ENCODE assay signal across 1 cellular context in the genomic region with DNA sequence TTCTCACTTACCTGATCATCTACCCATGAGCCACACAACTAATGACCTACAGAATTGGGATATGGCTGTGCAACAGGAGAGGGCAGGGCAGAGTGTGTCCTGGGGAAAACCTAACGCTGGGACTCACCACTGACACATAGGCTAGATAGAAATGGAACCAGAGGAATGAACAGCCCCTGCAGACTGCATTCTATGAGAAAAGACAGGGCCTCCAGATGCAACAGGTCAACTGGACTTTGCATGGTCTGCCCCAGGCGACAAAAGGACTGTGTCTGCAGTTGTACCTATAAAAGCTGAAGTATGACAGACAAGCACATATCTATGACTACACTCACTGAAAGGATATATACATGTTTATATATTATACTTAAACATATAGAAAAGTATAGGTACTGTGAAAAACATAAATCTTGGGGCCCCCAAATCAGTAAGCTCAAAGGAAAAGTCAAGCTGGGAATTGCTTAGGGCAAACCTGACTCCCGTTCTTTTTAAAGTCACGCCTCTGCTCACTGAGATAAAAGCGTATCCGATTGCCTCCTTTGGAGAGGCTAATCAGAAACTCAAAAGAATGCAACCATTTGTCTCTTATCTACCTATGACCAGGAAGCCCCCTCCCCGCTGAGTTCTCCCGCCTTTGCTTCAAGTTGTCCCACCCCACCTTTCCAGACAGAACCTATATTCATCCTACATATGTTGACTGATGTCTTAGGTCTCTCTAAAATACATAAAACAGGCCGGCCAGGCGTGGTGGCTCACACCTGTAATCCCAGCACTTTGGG.
TF ChIP-seq lines count a peak whose summit lies in the region.

No MANE protein-coding gene starts in this region.

TF ChIP-seq in K562, 482 proteins besides CTCF, POLR2A, EP300 and RAD21 (continued from another document):
- TF ChIP-seq, protein P1, sequence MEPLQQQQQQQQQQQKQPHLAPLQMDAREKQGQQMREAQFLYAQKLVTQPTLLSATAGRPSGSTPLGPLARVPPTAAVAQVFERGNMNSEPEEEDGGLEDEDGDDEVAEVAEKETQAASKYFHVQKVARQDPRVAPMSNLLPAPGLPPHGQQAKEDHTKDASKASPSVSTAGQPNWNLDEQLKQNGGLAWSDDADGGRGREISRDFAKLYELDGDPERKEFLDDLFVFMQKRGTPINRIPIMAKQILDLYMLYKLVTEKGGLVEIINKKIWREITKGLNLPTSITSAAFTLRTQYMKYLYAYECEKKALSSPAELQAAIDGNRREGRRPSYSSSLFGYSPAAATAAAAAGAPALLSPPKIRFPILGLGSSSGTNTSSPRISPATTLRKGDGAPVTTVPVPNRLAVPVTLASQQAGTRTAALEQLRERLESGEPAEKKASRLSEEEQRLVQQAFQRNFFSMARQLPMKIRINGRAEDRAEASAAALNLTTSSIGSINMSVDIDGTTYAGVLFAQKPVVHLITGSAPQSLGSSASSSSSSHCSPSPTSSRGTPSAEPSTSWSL (CRISPR knock-in tag; IDR thresholded peaks at IDR 0.05; ENCODE audit: borderline replicate concordance): no peak
- peak; percentile 14; the same call in 1 of the 2 replicates for TF ChIP-seq ESRRA (IDR thresholded peaks at IDR 0.05; ENCODE audit: borderline replicate concordance, low read depth)
- TF ChIP-seq TEAD4 (IDR thresholded peaks at IDR 0.05; ENCODE audit: low read length): peak; percentile 27; the same call in 1 of the 2 replicates
- TF ChIP-seq TEAD4 (CRISPR knock-in tag; IDR thresholded peaks at IDR 0.05; ENCODE audit: borderline replicate concordance): no peak
- TF ChIP-seq, protein P2, sequence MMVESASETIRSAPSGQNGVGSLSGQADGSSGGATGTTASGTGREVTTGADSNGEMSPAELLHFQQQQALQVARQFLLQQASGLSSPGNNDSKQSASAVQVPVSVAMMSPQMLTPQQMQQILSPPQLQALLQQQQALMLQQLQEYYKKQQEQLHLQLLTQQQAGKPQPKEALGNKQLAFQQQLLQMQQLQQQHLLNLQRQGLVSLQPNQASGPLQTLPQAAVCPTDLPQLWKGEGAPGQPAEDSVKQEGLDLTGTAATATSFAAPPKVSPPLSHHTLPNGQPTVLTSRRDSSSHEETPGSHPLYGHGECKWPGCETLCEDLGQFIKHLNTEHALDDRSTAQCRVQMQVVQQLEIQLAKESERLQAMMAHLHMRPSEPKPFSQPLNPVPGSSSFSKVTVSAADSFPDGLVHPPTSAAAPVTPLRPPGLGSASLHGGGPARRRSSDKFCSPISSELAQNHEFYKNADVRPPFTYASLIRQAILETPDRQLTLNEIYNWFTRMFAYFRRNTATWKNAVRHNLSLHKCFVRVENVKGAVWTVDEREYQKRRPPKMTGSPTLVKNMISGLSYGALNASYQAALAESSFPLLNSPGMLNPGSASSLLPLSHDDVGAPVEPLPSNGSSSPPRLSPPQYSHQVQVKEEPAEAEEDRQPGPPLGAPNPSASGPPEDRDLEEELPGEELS (CRISPR knock-in tag; IDR thresholded peaks at IDR 0.05; ENCODE audit: borderline replicate concordance): no peak
- TF ChIP-seq CBFA2T2 (conservative IDR thresholded peaks at IDR 0.05): peak; percentile 60
- no peak for TF ChIP-seq CBX3 (IDR thresholded peaks at IDR 0.05; ENCODE audit: borderline replicate concordance in 1 of 2, low read length in 2 of 2)
- peak; percentile 71 for TF ChIP-seq SOX6 (IDR thresholded peaks at IDR 0.05)
- TF ChIP-seq DPF2 (IDR thresholded peaks at IDR 0.05): peak; percentile 46; the same call in 1 of the 2 replicates
- TF ChIP-seq ZNF140 (CRISPR knock-in tag; IDR thresholded peaks at IDR 0.05): no peak
- peak; percentile 32; the same call in 1 of the 2 replicates for TF ChIP-seq CTBP1 (IDR thresholded peaks at IDR 0.05; ENCODE audit: borderline replicate concordance)
- TF ChIP-seq, protein P3, sequence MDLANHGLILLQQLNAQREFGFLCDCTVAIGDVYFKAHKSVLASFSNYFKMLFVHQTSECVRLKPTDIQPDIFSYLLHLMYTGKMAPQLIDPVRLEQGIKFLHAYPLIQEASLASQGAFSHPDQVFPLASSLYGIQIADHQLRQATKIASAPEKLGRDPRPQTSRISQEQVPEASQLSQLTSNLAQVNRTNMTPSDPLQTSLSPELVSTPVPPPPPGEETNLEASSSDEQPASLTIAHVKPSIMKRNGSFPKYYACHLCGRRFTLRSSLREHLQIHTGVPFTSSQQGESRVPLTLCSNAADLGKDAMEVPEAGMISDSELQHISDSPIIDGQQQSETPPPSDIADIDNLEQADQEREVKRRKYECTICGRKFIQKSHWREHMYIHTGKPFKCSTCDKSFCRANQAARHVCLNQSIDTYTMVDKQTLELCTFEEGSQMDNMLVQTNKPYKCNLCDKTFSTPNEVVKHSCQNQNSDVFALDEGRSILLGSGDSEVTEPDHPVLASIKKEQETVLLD (IDR thresholded peaks at IDR 0.05): no peak
- peak in 1 of 2 experiments; percentile 16; a peak in 1 of 4 replicates for TF ChIP-seq RCOR1 (IDR thresholded peaks at IDR 0.05; ENCODE audit: borderline replicate concordance in 1 of 2, low read depth in 2 of 2, low read length in 2 of 2)
- TF ChIP-seq CBFA2T3 (IDR thresholded peaks at IDR 0.05): peak; percentile 76
- TF ChIP-seq IFI16 (CRISPR knock-in tag; IDR thresholded peaks at IDR 0.05): no peak
- TF ChIP-seq, protein P4, sequence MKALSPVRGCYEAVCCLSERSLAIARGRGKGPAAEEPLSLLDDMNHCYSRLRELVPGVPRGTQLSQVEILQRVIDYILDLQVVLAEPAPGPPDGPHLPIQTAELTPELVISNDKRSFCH (CRISPR knock-in tag; IDR thresholded peaks at IDR 0.05): no peak
- TF ChIP-seq, protein P4 (tag; IDR thresholded peaks at IDR 0.05): 0 out of 2 replicates have a peak, but pooled peaks have one; percentile 26
- TF ChIP-seq ZNF77 (CRISPR knock-in tag; IDR thresholded peaks at IDR 0.05): no peak
- TF ChIP-seq ARID1B (IDR thresholded peaks at IDR 0.05): peak; percentile 60
- peak; percentile 43 for TF ChIP-seq TCF3 (CRISPR knock-in tag; IDR thresholded peaks at IDR 0.05)
